ENCODE assay signal across 12 cellular contexts in the genomic region with DNA sequence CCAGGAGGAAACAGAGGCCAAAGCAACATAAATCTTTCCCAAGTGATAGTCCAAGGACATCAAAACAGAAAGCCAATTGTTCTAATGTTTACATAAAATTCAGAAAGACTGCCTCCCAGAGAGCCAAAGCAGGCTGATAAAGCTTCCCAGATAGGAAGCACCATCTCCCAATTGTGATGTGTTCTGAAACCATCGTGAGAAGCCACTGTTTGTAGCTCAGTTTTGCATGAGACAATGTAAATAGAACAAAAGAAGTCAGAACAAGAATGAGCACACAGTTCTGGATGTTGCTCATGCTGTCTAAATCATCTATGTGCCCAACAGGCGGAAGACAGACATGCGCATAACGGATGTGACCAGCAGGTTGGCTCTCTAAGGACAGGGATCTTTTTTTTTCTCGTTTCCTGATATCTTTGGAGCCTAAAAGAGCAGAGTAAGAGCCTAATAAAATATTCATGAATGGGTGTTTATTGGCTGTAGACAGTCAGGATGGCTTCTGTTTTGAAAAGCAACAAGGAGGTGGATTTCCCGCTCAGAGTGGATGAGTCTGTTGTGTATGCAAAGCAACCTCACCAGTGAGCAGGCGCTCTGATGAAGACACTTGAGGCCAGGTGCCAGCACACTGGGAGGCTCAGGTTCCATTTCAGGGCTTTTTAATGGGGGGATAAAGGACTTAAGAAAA.
DNase-seq lines count a peak whose midpoint lies in the region; ATAC-seq and TF ChIP-seq lines count a peak whose summit lies in the region.
"Had no signal": no experiment of that assay in that cellular context is flagged by ENCODE, and none has a peak within 500 bp of the region (broad histone marks: within the 10 kb centered on the region; RNA-seq: fewer than 3 reads in every experiment).

No MANE protein-coding gene starts in this region.

- no peaks in the 10 kb centered on the region for H3K36me3 Mint-ChIP-seq in neural progenitor cell
- no peaks in the 10 kb centered on the region for H3K36me3 Mint-ChIP-seq in activated CD4-positive, alpha-beta T cell treated with anti-CD3 and anti-CD28 coated beads for 36 hours (ENCODE audit: low read depth)

- H3K4me1 Mint-ChIP-seq in neural progenitor cell = peaks cover 15% of the 10 kb centered on the region
- no peaks in the 10 kb centered on the region for H3K4me1 Mint-ChIP-seq in activated CD4-positive, alpha-beta T cell treated with anti-CD3 and anti-CD28 coated beads for 36 hours
- H3K4me1 Mint-ChIP-seq: activated B cell treated with CpG ODN at 0.5 μM for 24 hours had no signal

- H3K4me2 ChIP-seq in neural progenitor cell = no peak overlapping the region

- H3K79me2 ChIP-seq in neural progenitor cell (ENCODE audit: low read depth) = no peaks in the 10 kb centered on the region

- H3K36me3 ChIP-seq in neural progenitor cell = no peaks in the 10 kb centered on the region

- ATAC-seq in omental fat pad (ENCODE audit: low FRiP score) = no peak
- no peak for ATAC-seq in activated CD4-positive, alpha-beta T cell treated with anti-CD3 and anti-CD28 coated beads for 36 hours

- peaks cover 7% of the 10 kb centered on the region for H3K9me3 Mint-ChIP-seq in neural progenitor cell
- no peaks in the 10 kb centered on the region for H3K9me3 Mint-ChIP-seq in activated CD4-positive, alpha-beta T cell treated with anti-CD3 and anti-CD28 coated beads for 36 hours (ENCODE audit: low read depth)
- H3K9me3 Mint-ChIP-seq: activated B cell treated with CpG ODN at 0.5 μM for 24 hours had no signal

- H3K27ac Mint-ChIP-seq in neural progenitor cell = peak overlapping the region; percentile 44
- H3K27ac Mint-ChIP-seq in activated CD4-positive, alpha-beta T cell treated with anti-CD3 and anti-CD28 coated beads for 36 hours = no peak overlapping the region
- H3K27ac Mint-ChIP-seq: activated B cell treated with CpG ODN at 0.5 μM for 24 hours had no signal

- no peak overlapping the region for H3K9ac ChIP-seq in neural progenitor cell

- peaks cover 8% of the 10 kb centered on the region for H3K4me1 ChIP-seq in neural progenitor cell

- DNase-seq in G401 (ENCODE audit: low spot score) (peak; percentile 1), NCI-H510A (lab: John Stamatoyannopoulos, UW) (peak; percentile 56), glomerular endothelial cell (ENCODE audit: extremely low read depth, low read depth, low spot score) (peak; percentile 12), neural progenitor cell (ENCODE audit: low spot score) (peak; percentile 31), omental fat pad (ENCODE audit: low spot score) (no peak), KBM-7 (no peak), NCI-H82 (lab: John Stamatoyannopoulos, UW) (no peak)
- no peak for DNase-seq in activated CD4-positive, alpha-beta T cell treated with anti-CD3 and anti-CD28 coated beads for 36 hours
- DNase-seq: activated B cell treated with CpG ODN at 0.5 μM for 24 hours; activated T-cell treated with anti-CD3 and anti-CD28 coated beads, Interleukin-2, amount 50 U/mL, for 48 hours; NCI-H1048 had no signal

- peak overlapping the region; percentile 52 for H3K4me3 Mint-ChIP-seq in neural progenitor cell
- no peak overlapping the region for H3K4me3 Mint-ChIP-seq in activated CD4-positive, alpha-beta T cell treated with anti-CD3 and anti-CD28 coated beads for 36 hours
- H3K4me3 Mint-ChIP-seq: activated B cell treated with CpG ODN at 0.5 μM for 24 hours had no signal

- intact Hi-C loops in activated CD4-positive, alpha-beta T cell treated with anti-CD3 and anti-CD28 coated beads for 36 hours (cut with DNase I, micrococcal nuclease) = no loop called here

- no peak overlapping the region for H3K4me3 ChIP-seq in neural progenitor cell

- TF ChIP-seq CTCF in neural progenitor cell (IDR thresholded peaks at IDR 0.05) = no peak
- no peak for TF ChIP-seq CTCF in omental fat pad (IDR thresholded peaks at IDR 0.05)

- H2AFZ ChIP-seq in neural progenitor cell (replicated peaks) = no peak overlapping the region

- no peak overlapping the region for H3K27ac ChIP-seq in neural progenitor cell
- H3K27ac ChIP-seq: HL-60 had no signal

- no peaks in the 10 kb centered on the region for H4K20me1 ChIP-seq in neural progenitor cell (ENCODE audit: low read depth)

- peaks cover 17% of the 10 kb centered on the region for H3F3A ChIP-seq in neural progenitor cell (ENCODE audit: low read depth)

- H3K27me3 Mint-ChIP-seq in neural progenitor cell (ENCODE audit: insufficient read depth, low read depth) = peaks cover 8% of the 10 kb centered on the region
- H3K27me3 Mint-ChIP-seq in activated CD4-positive, alpha-beta T cell treated with anti-CD3 and anti-CD28 coated beads for 36 hours = peaks cover 7% of the 10 kb centered on the region
- H3K27me3 Mint-ChIP-seq: activated B cell treated with CpG ODN at 0.5 μM for 24 hours had no signal

- H3K27me3 ChIP-seq in neural progenitor cell = no peaks in the 10 kb centered on the region

- in situ Hi-C loops in G401 (cut with HindIII; ENCODE audit: low sequenced_read_pairs) (no loop called here), KBM-7 (cut with MboI; ENCODE audit: low pct_unique_long_range_greater_than_20kb, low sequenced_read_pairs) (no loop called here)

- CTCF ChIA-PET in activated CD4-positive, alpha-beta T cell treated with anti-CD3 and anti-CD28 coated beads for 36 hours (lab: Charles Lee) = no interaction called here

- POLR2A ChIA-PET in activated CD4-positive, alpha-beta T cell treated with anti-CD3 and anti-CD28 coated beads for 36 hours (lab: Charles Lee) = no interaction called here

- H3K9me3 ChIP-seq in neural progenitor cell (ENCODE audit: low read depth) = no peaks in the 10 kb centered on the region

Comparison
In these comparisons a context has a peak if more than half of its experiments do, and no peak if none do; other contexts are left out.
1. DNase-seq: peak in G401 (single experiment), NCI-H510A (single experiment), glomerular endothelial cell (single experiment) and neural progenitor cell (single experiment); none in omental fat pad (single experiment), activated CD4-positive, alpha-beta T cell treated with anti-CD3 and anti-CD28 coated beads for 36 hours (single experiment), KBM-7 (single experiment) and NCI-H82 (single experiment).